16 cellular contexts compared by ENCODE assay signal in genomic region chr9:6884101-6884500, GRCh38.
"Had no signal": no experiment of that assay in that cellular context is flagged by ENCODE, and none has a peak within 500 bp of the region (broad histone marks: within the 10 kb centered on the region; RNA-seq: fewer than 3 reads in every experiment).

No MANE protein-coding gene starts in this region.

- DNase-seq: effector memory CD4-positive, alpha-beta T cell; gastrocnemius medialis; glutamatergic neuron; left ventricle myocardium inferior; lower lobe of right lung; natural killer cell; ovary; right cardiac atrium; small intestine; stimulated activated CD4-positive, alpha-beta T cell treated with anti-CD3 and anti-CD28 coated beads, Interleukin-12 subunit alpha, Interleukin-12 subunit beta, amount 100 ng/mL, for 4 hours; stimulated activated naive CD4-positive, alpha-beta T cell; stomach; substantia nigra; transverse colon had no signal

- H3K27ac ChIP-seq: gastrocnemius medialis, left ventricle myocardium inferior, lower lobe of right lung, ovary, stomach, thoracic aorta, transverse colon had no signal

- H3K27me3 ChIP-seq: gastrocnemius medialis, ovary, stomach, transverse colon had no signal

- H3K36me3 ChIP-seq: gastrocnemius medialis, lower lobe of right lung, ovary, thoracic aorta, transverse colon had no signal

- H3K4me3 ChIP-seq: gastrocnemius medialis, left ventricle myocardium inferior, lower lobe of right lung, ovary, stomach, thoracic aorta, transverse colon had no signal

- FAIRE-seq: keratinocyte had no signal
